8 cellular contexts compared by ENCODE assay signal in the genomic region with DNA sequence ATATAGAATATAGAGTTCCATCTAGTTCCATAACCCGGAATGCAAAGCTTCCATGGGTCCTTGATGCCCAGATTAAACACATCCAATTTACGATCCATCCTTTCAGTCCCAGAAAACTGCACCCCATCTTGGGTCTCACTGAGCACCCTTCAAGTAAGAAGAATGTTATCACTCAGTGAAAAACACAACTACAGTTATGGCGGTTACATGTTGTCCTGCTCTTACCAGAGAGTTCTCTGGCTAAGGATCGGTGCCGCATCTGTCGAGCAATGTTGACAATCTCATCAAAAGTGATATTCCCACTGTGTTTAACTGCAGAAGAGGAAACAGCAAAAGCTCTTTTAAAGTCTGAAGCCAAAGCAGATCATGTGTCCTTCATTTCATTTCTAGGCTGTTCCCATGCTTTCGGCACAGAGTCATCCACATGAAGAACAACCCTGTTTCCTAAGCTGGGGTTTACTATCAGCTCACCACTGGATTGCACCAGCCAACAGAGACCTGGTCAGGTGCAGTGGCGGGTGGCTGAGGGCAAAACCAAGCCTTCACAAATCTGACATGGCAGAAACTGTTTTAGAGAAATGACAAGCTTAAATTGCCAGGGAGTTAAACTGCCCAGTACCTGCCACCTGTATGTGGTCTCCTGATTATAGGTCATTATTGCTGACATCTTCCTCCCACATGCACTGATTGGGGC. TPM values are rescaled to one million over a fixed set of nuclear protein-coding genes. Genes with fewer than 3 reads are reported as not detected.
DNase-seq lines count a peak whose midpoint lies in the region; ATAC-seq, FAIRE-seq and TF ChIP-seq lines count a peak whose summit lies in the region.

No MANE protein-coding gene starts in this region.

- no peak for ATAC-seq in PC-3
- ATAC-seq in psoas muscle: no peak

- no peak for FAIRE-seq in urothelium cell line (lab: Jason Lieb, UNC)

- H3F3A ChIP-seq in PC-3 (ENCODE audit: low read length, unreplicated experiment): peaks cover 7% of the 10 kb centered on the region

- POLR2A ChIA-PET in PC-3 (lab: Charles Lee; ENCODE audit: unreplicated experiment): no interaction called here

- H3K36me3 ChIP-seq in PC-3 (ENCODE audit: low read depth, low read length) (peaks cover 46% of the 10 kb centered on the region), psoas muscle (ENCODE audit: insufficient read depth in 1 of 2, low read depth in 1 of 2) (peaks cover 2 to 74% of the 10 kb centered on the region in 2 donors)

- H3K4me3 ChIP-seq in PC-3 (ENCODE audit: low read length) (peak overlapping the region; percentile 84), coronary artery (peak overlapping the region; percentile 90), psoas muscle (peak overlapping the region; percentile 96)

- in situ Hi-C loops in KBM-7 (cut with MboI; ENCODE audit: low pct_unique_long_range_greater_than_20kb, low sequenced_read_pairs): no loop called here

- DNase-seq in DMS53 (lab: John Stamatoyannopoulos, UW) (peak; percentile 30), DMS53 treated with DMSO at 0.1 percent for 48 hours (lab: John Stamatoyannopoulos, UW; ENCODE audit: unreplicated experiment) (no peak), PC-3 (no peak), coronary artery (ENCODE audit: low spot score) (no peak), psoas muscle (no peak), KBM-7 (no peak), NCI-H1092 (lab: John Stamatoyannopoulos, UW) (no peak), urothelium cell line (ENCODE audit: low spot score) (no peak)

- TF ChIP-seq CTCF in PC-3 (conservative IDR thresholded peaks at IDR 0.05; ENCODE audit: low read depth, low read length): no peak
- TF ChIP-seq CTCF in coronary artery (IDR thresholded peaks at IDR 0.05): no peak
- TF ChIP-seq CTCF in psoas muscle (IDR thresholded peaks at IDR 0.05): no peak

- no peaks in the 10 kb centered on the region for H3K9me2 ChIP-seq in PC-3 (replicated peaks; ENCODE audit: low read length)

- H3K27ac ChIP-seq in PC-3 (ENCODE audit: low read length): no peak overlapping the region
- H3K27ac ChIP-seq in coronary artery: no peak overlapping the region
- peak overlapping the region; percentile 91 for H3K27ac ChIP-seq in psoas muscle

- no peak overlapping the region for H2AFZ ChIP-seq in PC-3 (ENCODE audit: low read length)

- peak overlapping the region; percentile 99 for H3K4me2 ChIP-seq in PC-3 (ENCODE audit: low read length)

- H3K9me3 ChIP-seq in PC-3 (ENCODE audit: low read length) (no peaks in the 10 kb centered on the region), psoas muscle (peaks cover 3% of the 10 kb centered on the region)

- H3K79me2 ChIP-seq in PC-3 (ENCODE audit: low read length): peaks cover 46% of the 10 kb centered on the region

- no peak overlapping the region for H3K9ac ChIP-seq in PC-3 (ENCODE audit: low read length)

- CTCF ChIA-PET in PC-3 (lab: Charles Lee): no interaction called here

- no peaks in the 10 kb centered on the region for H3K27me3 ChIP-seq in PC-3 (ENCODE audit: low read length)
- H3K27me3 ChIP-seq in psoas muscle (ENCODE audit: insufficient read depth in 3 of 3, low read length in 2 of 3): no peaks in the 10 kb centered on the region

- BruUV-seq in PC-3 (replicated peaks; lab: Mats Ljungman, UMichigan): no TSS peak

- peaks cover 56% of the 10 kb centered on the region for H4K20me1 ChIP-seq in PC-3 (ENCODE audit: low read length)

- H3K4me1 ChIP-seq in PC-3 (ENCODE audit: insufficient read depth, low read length): peaks cover 17% of the 10 kb centered on the region
- peaks cover 34% of the 10 kb centered on the region for H3K4me1 ChIP-seq in psoas muscle

- intact Hi-C loops in PC-3 (cut with micrococcal nuclease) (no loop called here), psoas muscle (cut with DNase I) (no loop called here)

- 77 to 91% (median 79%) methylated on average over 8 of the region's 8 CpGs for WGBS in psoas muscle, 3 donors

RNA-seq across cellular contexts. Expression of gene RPL12, which starts 2.9 kb away (rescaled TPM):
- 1,109 and 1,417 TPM in 2 replicates for total RNA-seq in PC-3 (2014; rRNA removed)
- total RNA-seq in psoas muscle: 1,000 to 10,000 TPM in 1 of 4 donors, 100 to 1,000 TPM in 3; 748 to 1,111 (median 831) TPM
- polyA plus RNA-seq in psoas muscle: 1,000 to 10,000 TPM; 1,171 to 2,317 (median 1,895) TPM

RNA-seq across cellular contexts. Expression of gene LRSAM1, which starts 3.1 kb away (rescaled TPM):
- 9.6 and 11.1 TPM in 2 replicates for total RNA-seq in PC-3 (2014; rRNA removed)
- total RNA-seq in psoas muscle: 10 to 100 TPM in 3 of 4 donors, 1 to 10 TPM in 1; 8.3 to 17.7 (median 13.8) TPM
- polyA plus RNA-seq in psoas muscle: 10 to 100 TPM; 11.1 to 17.1 (median 11.6) TPM

RNA-seq across cellular contexts. Expression of gene ZNF79, which starts 24.1 kb away (rescaled TPM):
- total RNA-seq in PC-3 (2014; rRNA removed) (4.9 and 5.8 TPM in 2 replicates), psoas muscle (10 to 100 TPM in 2 of 4 donors, 1 to 10 TPM in 2; 4.4 to 10.7 (median 9.1) TPM)
- 1 to 10 TPM; 2.7 to 6.0 (median 2.8) TPM for polyA plus RNA-seq in psoas muscle

RNA-seq across cellular contexts. Expression of gene SLC2A8, which starts 51.3 kb away (rescaled TPM):
- total RNA-seq in PC-3 (2014; rRNA removed) (29.0 and 43.7 TPM in 2 replicates), psoas muscle (10 to 100 TPM; 15.8 to 18.7 (median 16.3) TPM)
- 10 to 100 TPM; 13.2 to 20.3 (median 19.0) TPM for polyA plus RNA-seq in psoas muscle
